Comparison of ENCODE assay signal across 18 cellular contexts in genomic region chr10:45649296-45649695, GRCh38. TPM values are rescaled to one million over a fixed set of nuclear protein-coding genes. Genes with fewer than 3 reads are reported as not detected.
DNase-seq lines count a peak whose midpoint lies in the region; ATAC-seq, FAIRE-seq and TF ChIP-seq lines count a peak whose summit lies in the region.
"Had no signal": no experiment of that assay in that cellular context is flagged by ENCODE, and none has a peak within 500 bp of the region (broad histone marks: within the 10 kb centered on the region; RNA-seq: fewer than 3 reads in every experiment).

No MANE protein-coding gene starts in this region.

- no peaks in the 10 kb centered on the region for H4K20me1 ChIP-seq in osteoblast (ENCODE audit: insufficient read depth, low read length)

- POLR2A ChIA-PET in Panc1 (lab: Charles Lee): no interaction called here

- in situ Hi-C loops in ACHN (cut with HindIII; ENCODE audit: low pct_ligation_motif_present, low pct_unique_long_range_greater_than_20kb, low sequenced_read_pairs) (no loop called here), Panc1 (cut with HindIII; ENCODE audit: low pct_unique_long_range_greater_than_20kb, low sequenced_read_pairs) (no loop called here)

- TSS peak; percentile 27 for BruUV-seq in Panc1 (replicated peaks; lab: Mats Ljungman, UMichigan)

- intact Hi-C loops in Panc1 (cut with micrococcal nuclease; ENCODE audit: unreplicated experiment): no loop called here

- peak; percentile 17 for FAIRE-seq in islet of Langerhans (lab: Jason Lieb, UNC)
- FAIRE-seq: D721Med, G401.6, GM12891, GM19239, H1 had no signal

- H3K4me1 ChIP-seq in Panc1 (ENCODE audit: control insufficient read depth, insufficient read depth, low read length) (no peaks in the 10 kb centered on the region), osteoblast (ENCODE audit: insufficient read depth, low read length) (no peaks in the 10 kb centered on the region), upper lobe of left lung (peaks cover 0 to 3% (median 0%) of the 10 kb centered on the region in 4 donors)
- H3K4me1 ChIP-seq: BE2C, Caco-2 had no signal

- no peak for TF ChIP-seq CTCF in Panc1 (IDR thresholded peaks at IDR 0.05)
- TF ChIP-seq CTCF in osteoblast (IDR thresholded peaks at IDR 0.05; ENCODE audit: extremely low read depth, low read depth, low read length): no peak
- TF ChIP-seq CTCF in upper lobe of left lung (IDR thresholded peaks at IDR 0.05): no peak

- H3K27me3 ChIP-seq in Panc1 (ENCODE audit: control insufficient read depth, insufficient read depth, low read length) (no peaks in the 10 kb centered on the region), osteoblast (ENCODE audit: insufficient read depth, low read length) (no peaks in the 10 kb centered on the region), upper lobe of left lung (no peaks in the 10 kb centered on the region)
- H3K27me3 ChIP-seq: BE2C had no signal

- H3K4me3 ChIP-seq in Panc1 (ENCODE audit: low read depth in 2 of 2, low read length in 2 of 2): no peak overlapping the region
- no peak overlapping the region for H3K4me3 ChIP-seq in osteoblast (ENCODE audit: insufficient read depth, low read length)
- no peak overlapping the region for H3K4me3 ChIP-seq in upper lobe of left lung

- no peak overlapping the region for H3K4me2 ChIP-seq in osteoblast (ENCODE audit: insufficient read depth, low read length)

- CTCF ChIA-PET in Panc1 (lab: Charles Lee): interaction anchor here (0.6 kb wide), 1 partner anchor 30 kb away, joined by 4 read pairs; no protein-coding TSS in a partner anchor

- ATAC-seq in Panc1 (no peak), upper lobe of left lung (ENCODE audit: low FRiP score in 2 of 2) (no peak), HG02678 (IDR thresholded peaks at IDR 0.05; ENCODE audit: unreplicated experiment) (no peak)

- DNase-seq in ACHN (peak; percentile 25), Panc1 (ENCODE audit: low read depth, low spot score) (no peak), osteoblast (ENCODE audit: insufficient read length, low spot score, missing footprints) (peak; percentile 4), midbrain (lab: John Stamatoyannopoulos, UW) (no peak), upper lobe of left lung (no peak)
- DNase-seq: BE2C; C1 segment of cervical spinal cord; Caco-2; CD4-positive, CD25-positive, alpha-beta regulatory T cell; CD8-positive, alpha-beta memory T cell; H9 had no signal

- WGBS in upper lobe of left lung, 2 donors: 68 to 82% methylated on average over 2 of the region's 2 CpGs

- no peak for TF ChIP-seq POLR2A in upper lobe of left lung (IDR thresholded peaks at IDR 0.05)

- H3K79me2 ChIP-seq in osteoblast (ENCODE audit: insufficient read depth, low read length): no peaks in the 10 kb centered on the region

- H3K36me3 ChIP-seq in Panc1 (ENCODE audit: control insufficient read depth, insufficient read depth, low read length) (no peaks in the 10 kb centered on the region; the same call in 1 of the 2 replicates), osteoblast (ENCODE audit: insufficient read depth, low read length) (no peaks in the 10 kb centered on the region), upper lobe of left lung (peaks cover 0 to 34% (median 6%) of the 10 kb centered on the region in 4 donors)
- H3K36me3 ChIP-seq: BE2C had no signal

- no peak overlapping the region for H2AFZ ChIP-seq in osteoblast (ENCODE audit: low read length)

- H3K9me3 ChIP-seq in Panc1 (ENCODE audit: control insufficient read depth, insufficient read depth, low read depth, low read length) (no peaks in the 10 kb centered on the region), osteoblast (ENCODE audit: low read depth, low read length) (no peaks in the 10 kb centered on the region), upper lobe of left lung (no peaks in the 10 kb centered on the region)
- H3K9me3 ChIP-seq: BE2C, Caco-2 had no signal

- H3K27ac ChIP-seq in Panc1 (ENCODE audit: low read length) (no peak overlapping the region), osteoblast (ENCODE audit: low read depth, low read length) (no peak overlapping the region), upper lobe of left lung (no peak overlapping the region)

- no peak for TF ChIP-seq EP300 in upper lobe of left lung (IDR thresholded peaks at IDR 0.05)

RNA-seq across cellular contexts. Expression of gene ZFAND4, which starts 23.3 kb away (rescaled TPM):
- 23.6 TPM for total RNA-seq in Panc1 (2021; ENCODE audit: unreplicated experiment)
- 9.5 TPM for polyA plus RNA-seq in Panc1 (2012; ENCODE audit: insufficient read length)
- 8.3 and 10.9 TPM in 2 replicates for total RNA-seq in osteoblast
- 10 to 100 TPM; 13.9 to 38.8 (median 18.7) TPM for total RNA-seq in upper lobe of left lung

Comparison
In these comparisons a context has a peak if more than half of its experiments do, and no peak if none do; other contexts are left out.
1. DNase-seq: peak in ACHN (single experiment) and osteoblast (single experiment); none in Panc1 (single experiment), midbrain (single experiment) and upper lobe of left lung (0 of 2).